Comparison of ENCODE assay signal across 1 cellular context in the genomic region with DNA sequence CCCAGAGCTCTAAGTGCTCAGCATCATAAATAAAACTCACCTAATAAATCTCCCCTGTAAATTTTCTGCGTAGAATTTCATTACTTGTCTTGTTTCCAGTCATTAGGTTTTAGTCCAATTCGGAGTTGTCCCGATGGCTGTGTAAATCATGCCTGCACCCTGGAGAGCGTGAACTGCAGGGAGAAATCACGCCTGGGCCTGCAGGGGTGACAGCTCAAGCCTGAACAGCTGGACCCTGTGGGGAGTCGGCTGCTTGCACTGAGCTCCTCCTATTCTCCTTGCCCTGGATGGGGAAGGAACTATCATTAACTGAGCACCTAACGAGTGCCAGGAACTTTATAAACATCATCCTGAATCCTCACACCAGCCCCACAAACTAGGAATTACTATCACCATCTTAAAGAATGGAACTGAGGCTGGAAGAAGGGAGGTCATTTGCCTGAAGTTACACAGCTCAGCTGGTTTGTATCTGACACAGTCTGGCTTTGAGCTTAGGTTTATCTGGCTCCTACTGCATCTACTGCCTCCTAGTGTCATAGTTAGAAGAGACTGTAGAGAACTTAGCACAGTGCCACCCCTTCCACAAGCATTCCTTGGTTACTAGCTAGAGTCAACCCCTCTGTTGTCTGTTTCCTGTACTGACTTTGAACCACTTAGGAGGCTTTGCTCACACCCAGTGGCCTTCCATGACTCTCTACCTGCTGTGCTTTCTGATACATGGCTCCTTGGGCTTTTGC.
TF ChIP-seq lines count a peak whose summit lies in the region.

No MANE protein-coding gene starts in this region.

TF ChIP-seq in endothelial cell of umbilical vein, 7 proteins besides CTCF, POLR2A, EP300 and RAD21:
- TF ChIP-seq, protein P1, sequence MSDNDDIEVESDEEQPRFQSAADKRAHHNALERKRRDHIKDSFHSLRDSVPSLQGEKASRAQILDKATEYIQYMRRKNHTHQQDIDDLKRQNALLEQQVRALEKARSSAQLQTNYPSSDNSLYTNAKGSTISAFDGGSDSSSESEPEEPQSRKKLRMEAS (IDR thresholded peaks at IDR 0.05; ENCODE audit: insufficient read depth, insufficient read length): no peak
- TF ChIP-seq POLR2AphosphoS5 (IDR thresholded peaks at IDR 0.05; ENCODE audit: insufficient read depth, low read depth, low read length) (no peak), JUN (IDR thresholded peaks at IDR 0.05; ENCODE audit: borderline replicate concordance, insufficient read depth, insufficient read length, low read depth) (no peak), EZH2 (IDR thresholded peaks at IDR 0.05; ENCODE audit: borderline replicate concordance, low read depth, low read length, severe bottlenecking) (no peak)
